ENCODE assay signal across 8 cellular contexts in the genomic region with DNA sequence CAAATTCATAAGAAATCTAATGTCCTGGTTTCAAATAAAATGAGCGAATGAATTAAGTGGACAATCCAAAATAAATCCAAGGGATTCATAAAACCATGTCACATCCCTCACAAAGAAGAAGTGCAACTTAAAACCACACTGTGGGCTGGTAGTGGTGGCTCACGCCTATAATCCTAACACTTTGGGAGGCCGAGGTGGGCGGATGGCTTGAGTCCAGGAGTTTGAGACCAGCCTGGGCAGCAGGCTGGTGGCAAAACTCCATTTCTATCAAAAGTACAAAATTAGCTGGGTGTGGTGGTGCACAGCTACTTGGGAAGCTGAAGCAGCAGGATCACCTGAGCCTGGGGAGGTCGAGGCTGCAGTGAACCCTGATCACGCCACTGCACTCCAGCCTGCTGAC.
"Had no signal": no experiment of that assay in that cellular context is flagged by ENCODE, and none has a peak within 500 bp of the region (broad histone marks: within the 10 kb centered on the region; RNA-seq: fewer than 3 reads in every experiment).

No MANE protein-coding gene starts in this region.

- H3K4me3 ChIP-seq: GM23338 had no signal

- H3K27ac Mint-ChIP-seq: GM23338, H9, HFFc6, IgD-negative memory B cell had no signal

- DNase-seq: H9, HCEC 1CT, HFFc6, KBM-7 had no signal

- H3K9me3 Mint-ChIP-seq: GM23338, H9, HFFc6, IgD-negative memory B cell had no signal

- H3K27ac ChIP-seq: KMS-11 had no signal

- ATAC-seq: GM23338, HepG2 had no signal

- H3K27me3 Mint-ChIP-seq: IgD-negative memory B cell had no signal

- H3K4me3 Mint-ChIP-seq: GM23338, H9, HFFc6, IgD-negative memory B cell had no signal

- H3K36me3 Mint-ChIP-seq: IgD-negative memory B cell had no signal
